14 cellular contexts compared by ENCODE assay signal in the genomic region with DNA sequence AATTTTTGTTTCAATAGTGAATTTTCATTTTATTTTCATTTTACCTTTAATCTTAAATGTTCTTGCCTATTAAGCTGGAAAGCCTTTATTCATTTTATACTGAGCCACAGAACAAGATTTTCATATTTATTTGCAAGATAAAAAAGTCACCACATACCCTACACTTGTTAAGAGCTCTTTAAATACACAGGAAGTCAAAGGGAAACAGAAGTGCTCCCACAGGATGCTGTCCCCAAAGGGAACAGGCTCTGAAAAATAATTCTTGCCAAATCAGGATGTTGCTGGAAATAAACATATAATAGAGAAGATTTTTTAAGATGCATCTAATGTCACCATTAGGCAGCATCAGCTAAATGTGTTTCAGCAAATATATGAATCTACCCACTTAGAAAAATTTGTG.
A peak's percentile ranks its signal among the peaks of the same experiment; 100 is the strongest.
DNase-seq lines count a peak whose midpoint lies in the region; ATAC-seq and TF ChIP-seq lines count a peak whose summit lies in the region.
"Had no signal": no experiment of that assay in that cellular context is flagged by ENCODE, and none has a peak within 500 bp of the region (broad histone marks: within the 10 kb centered on the region; RNA-seq: fewer than 3 reads in every experiment).

No MANE protein-coding gene starts in this region.

- H3K4me1 Mint-ChIP-seq in WTC11 (peaks cover 44% of the 10 kb centered on the region), immature natural killer cell (peaks cover 71 to 90% of the 10 kb centered on the region in 2 donors)

- H2AFZ ChIP-seq in DND-41 (ENCODE audit: low read depth, low read length) = no peak overlapping the region

- peaks cover 0 to 19% (median 12%) of the 10 kb centered on the region in 9 donors for H3K4me1 ChIP-seq in heart right ventricle
- H3K4me1 ChIP-seq in DND-41 (ENCODE audit: insufficient read depth, low read length) = peaks cover 34% of the 10 kb centered on the region
- no peaks in the 10 kb centered on the region for H3K4me1 ChIP-seq in adrenal gland (replicated peaks in 1 of 2)

- H4K20me1 ChIP-seq in DND-41 (ENCODE audit: insufficient read depth, low read length) = no peaks in the 10 kb centered on the region

- POLR2A ChIA-PET in WTC11 (lab: Charles Lee) = interaction anchor here (1.3 kb wide), 1 partner anchor 16 kb away, joined by 5 read pairs; no protein-coding TSS in a partner anchor

- H3K27ac Mint-ChIP-seq in WTC11 (peak overlapping the region; percentile 68; the same call in 1 of the 2 replicates), immature natural killer cell (peak overlapping the region; percentile 20 to 90 (median 74))
- H3K27ac Mint-ChIP-seq: HFFc6 had no signal

- H3K36me3 Mint-ChIP-seq in WTC11 (peaks cover 18% of the 10 kb centered on the region), immature natural killer cell (peaks cover 17 to 45% (median 33%) of the 10 kb centered on the region in 3 donors)

- H3K27me3 ChIP-seq in heart right ventricle (no peaks in the 10 kb centered on the region), DND-41 (ENCODE audit: insufficient read depth, low read length, poor library complexity) (no peaks in the 10 kb centered on the region), adrenal gland (no peaks in the 10 kb centered on the region)

- peak overlapping the region; percentile 5; the same call in 1 of the 2 replicates for H3K4me3 Mint-ChIP-seq in WTC11
- peak overlapping the region in 3 of 5 donors; percentile 66 to 83 (median 68) for H3K4me3 Mint-ChIP-seq in immature natural killer cell
- H3K4me3 Mint-ChIP-seq: CD4-positive, CD25-positive, alpha-beta regulatory T cell; HFFc6 had no signal

- TF ChIP-seq CTCF in heart right ventricle (IDR thresholded peaks at IDR 0.05) = no peak
- no peak for TF ChIP-seq CTCF in DND-41 (IDR thresholded peaks at IDR 0.05; ENCODE audit: borderline replicate concordance, extremely low read depth, low read length, poor library complexity, severe bottlenecking)
- TF ChIP-seq CTCF in WTC11 (IDR thresholded peaks at IDR 0.05) = no peak
- TF ChIP-seq CTCF in adrenal gland (IDR thresholded peaks at IDR 0.05) = no peak

- no peak for DNase-seq in heart right ventricle
- no peak for DNase-seq in left cardiac atrium
- no peak for DNase-seq in DND-41
- DNase-seq in WTC11 (ENCODE audit: low spot score) = no peak
- no peak for DNase-seq in immature natural killer cell
- no peak for DNase-seq in adrenal gland
- no peak for DNase-seq in NCI-H446 (lab: John Stamatoyannopoulos, UW)
- DNase-seq: CD4-positive, CD25-positive, alpha-beta regulatory T cell; HCEC 1CT; HFFc6; IMR-90; KBM-7 had no signal

- H3K4me3 ChIP-seq in heart right ventricle (no peak overlapping the region), DND-41 (ENCODE audit: low read depth in 1 of 2, low read length in 2 of 2) (no peak overlapping the region), adrenal gland (no peak overlapping the region)

- no peak for TF ChIP-seq POLR2A in adrenal gland (IDR thresholded peaks at IDR 0.05)

- intact Hi-C loops in heart right ventricle (cut with DNase I) (no loop called here), left cardiac atrium (cut with DNase I) (no loop called here), adrenal gland (cut with DNase I) (no loop called here)

- H3K4me2 ChIP-seq in DND-41 (ENCODE audit: insufficient read depth, low read length) = no peak overlapping the region

- ATAC-seq in heart right ventricle = peak in 5 of 8 donors; percentile 46 to 78 (median 52)
- ATAC-seq in left cardiac atrium = no peak
- peak; percentile 70 for ATAC-seq in DND-41 (ENCODE audit: insufficient read depth, low read depth)
- ATAC-seq in WTC11 = peak; percentile 54
- no peak for ATAC-seq in HG02798 (IDR thresholded peaks at IDR 0.05; ENCODE audit: poor library complexity, unreplicated experiment)

- no peaks in the 10 kb centered on the region for H3K36me3 ChIP-seq in heart right ventricle
- H3K36me3 ChIP-seq in DND-41 (ENCODE audit: insufficient read depth, low read length) = no peaks in the 10 kb centered on the region
- H3K36me3 ChIP-seq in adrenal gland (replicated peaks in 1 of 2) = no peaks in the 10 kb centered on the region

- CTCF ChIA-PET in WTC11 (lab: Charles Lee) = interaction anchor here (0.7 to 1.4 kb wide), 7 partner anchors 12 to 708 kb away, joined by 3 to 5 read pairs (median 3); a partner anchor contains a TSS

- H3K79me2 ChIP-seq in DND-41 (ENCODE audit: insufficient read depth, low read length) = peaks cover 65% of the 10 kb centered on the region

- peak overlapping the region in 4 of 10 donors; percentile 15 to 60 (median 37) for H3K27ac ChIP-seq in heart right ventricle
- peak overlapping the region; percentile 51; the same call in 1 of the 2 replicates for H3K27ac ChIP-seq in DND-41 (ENCODE audit: low read length)
- no peak overlapping the region for H3K27ac ChIP-seq in adrenal gland
- H3K27ac ChIP-seq: 22Rv1 had no signal

- H3K9me3 Mint-ChIP-seq in WTC11 (peaks cover 31% of the 10 kb centered on the region), immature natural killer cell (peaks cover 22 to 35% (median 28%) of the 10 kb centered on the region in 6 donors)

- peaks cover 0 to 25% (median 8%) of the 10 kb centered on the region in 11 donors for H3K9me3 ChIP-seq in heart right ventricle
- no peaks in the 10 kb centered on the region for H3K9me3 ChIP-seq in DND-41 (ENCODE audit: insufficient read depth, low read length, severe bottlenecking)
- no peaks in the 10 kb centered on the region for H3K9me3 ChIP-seq in adrenal gland (replicated peaks in 1 of 3)

- no peaks in the 10 kb centered on the region for H3K27me3 Mint-ChIP-seq in WTC11 (ENCODE audit: low read depth)
- H3K27me3 Mint-ChIP-seq in immature natural killer cell (ENCODE audit: low read depth in 3 of 3) = no peaks in the 10 kb centered on the region
- H3K27me3 Mint-ChIP-seq: CD4-positive, CD25-positive, alpha-beta regulatory T cell had no signal

- no peak overlapping the region for H3K9ac ChIP-seq in DND-41 (ENCODE audit: low read depth, low read length)

TF ChIP-seq in WTC11, 78 proteins besides CTCF, POLR2A, EP300 and RAD21:
- TF ChIP-seq, protein P1, sequence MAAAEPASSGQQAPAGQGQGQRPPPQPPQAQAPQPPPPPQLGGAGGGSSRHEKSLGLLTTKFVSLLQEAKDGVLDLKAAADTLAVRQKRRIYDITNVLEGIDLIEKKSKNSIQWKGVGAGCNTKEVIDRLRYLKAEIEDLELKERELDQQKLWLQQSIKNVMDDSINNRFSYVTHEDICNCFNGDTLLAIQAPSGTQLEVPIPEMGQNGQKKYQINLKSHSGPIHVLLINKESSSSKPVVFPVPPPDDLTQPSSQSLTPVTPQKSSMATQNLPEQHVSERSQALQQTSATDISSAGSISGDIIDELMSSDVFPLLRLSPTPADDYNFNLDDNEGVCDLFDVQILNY (CRISPR knock-in tag; IDR thresholded peaks at IDR 0.05) = no peak
- no peak for TF ChIP-seq ETV6 (CRISPR knock-in tag; IDR thresholded peaks at IDR 0.05)
- TF ChIP-seq GTF2I (CRISPR knock-in tag; conservative IDR thresholded peaks at IDR 0.05) = no peak
- no peak for TF ChIP-seq GABPB1 (CRISPR knock-in tag; IDR thresholded peaks at IDR 0.05)
- no peak for TF ChIP-seq PRRX2 (CRISPR knock-in tag; IDR thresholded peaks at IDR 0.05)
- TF ChIP-seq, protein P2, sequence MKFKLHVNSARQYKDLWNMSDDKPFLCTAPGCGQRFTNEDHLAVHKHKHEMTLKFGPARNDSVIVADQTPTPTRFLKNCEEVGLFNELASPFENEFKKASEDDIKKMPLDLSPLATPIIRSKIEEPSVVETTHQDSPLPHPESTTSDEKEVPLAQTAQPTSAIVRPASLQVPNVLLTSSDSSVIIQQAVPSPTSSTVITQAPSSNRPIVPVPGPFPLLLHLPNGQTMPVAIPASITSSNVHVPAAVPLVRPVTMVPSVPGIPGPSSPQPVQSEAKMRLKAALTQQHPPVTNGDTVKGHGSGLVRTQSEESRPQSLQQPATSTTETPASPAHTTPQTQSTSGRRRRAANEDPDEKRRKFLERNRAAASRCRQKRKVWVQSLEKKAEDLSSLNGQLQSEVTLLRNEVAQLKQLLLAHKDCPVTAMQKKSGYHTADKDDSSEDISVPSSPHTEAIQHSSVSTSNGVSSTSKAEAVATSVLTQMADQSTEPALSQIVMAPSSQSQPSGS (CRISPR knock-in tag; IDR thresholded peaks at IDR 0.05; ENCODE audit: borderline replicate concordance, low read depth) = no peak
- TF ChIP-seq ZBTB21 (CRISPR knock-in tag; IDR thresholded peaks at IDR 0.05; ENCODE audit: borderline replicate concordance) = no peak
- TF ChIP-seq ZNF423 (CRISPR knock-in tag; IDR thresholded peaks at IDR 0.05) = no peak

Comparison
In these comparisons a context has a peak if more than half of its experiments do, and no peak if none do; other contexts are left out.
1. ATAC-seq: peak in heart right ventricle (5 of 8), DND-41 (single experiment) and WTC11 (single experiment); none in left cardiac atrium (0 of 2) and HG02798 (single experiment).